ENCODE assay signal across 28 cellular contexts in genomic region chr2:45448217-45448616, GRCh38.
"Had no signal": no experiment of that assay in that cellular context is flagged by ENCODE, and none has a peak within 500 bp of the region (broad histone marks: within the 10 kb centered on the region; RNA-seq: fewer than 3 reads in every experiment).

No MANE protein-coding gene starts in this region.

- H3K9ac ChIP-seq: neural progenitor cell, parathyroid adenoma had no signal

- DNase-seq: natural killer cell; occipital lobe; ovary; posterior cingulate gyrus; psoas muscle; right cardiac atrium; spleen; stimulated activated CD4-positive, alpha-beta T cell treated with anti-CD3 and anti-CD28 coated beads, Interleukin-12 subunit alpha, Interleukin-12 subunit beta, amount 100 ng/mL, for 4 hours; stimulated activated CD4-positive, alpha-beta T cell treated with anti-CD3 and anti-CD28 coated beads, Interleukin-1b, Interleukin-23, amount 100 ng/mL, for 48 hours; stimulated activated CD4-positive, alpha-beta T cell treated with anti-CD3 and anti-CD28 coated beads, Interleukin-4, amount 100 ng/mL, for 1 hour; stimulated activated CD4-positive, alpha-beta T cell treated with anti-CD3 and anti-CD28 coated beads, Interleukin-4, amount 100 ng/mL, for 4 hours; stimulated activated CD8-positive, alpha-beta memory T cell treated with anti-CD3 and anti-CD28 coated beads, Interleukin-4, amount 100 ng/mL, for 48 hours; stimulated activated naive CD4-positive, alpha-beta T cell; stimulated activated naive CD8-positive, alpha-beta T cell treated with anti-CD3 and anti-CD28 coated beads, Interleukin-15, amount 100 ng/mL, for 72 hours; stimulated activated naive CD8-positive, alpha-beta T cell treated with anti-CD3 and anti-CD28 coated beads, Interleukin-15, Interleukin-2, amounts not matched to agents 100 U/mL and 50 U/mL, for 24 hours; substantia nigra; testis; tibial artery; transverse colon; upper lobe of right lung; uterus had no signal

- H2AFZ ChIP-seq: neural progenitor cell, parathyroid adenoma had no signal

- H3K27ac ChIP-seq: neural progenitor cell, ovary, parathyroid adenoma, psoas muscle, skin epidermis, spleen, suprapubic skin, testis, tibial artery, transverse colon, upper lobe of right lung, uterus had no signal

- H3K4me2 ChIP-seq: neural progenitor cell, smooth muscle cell had no signal

- H3K36me3 ChIP-seq: neural progenitor cell, ovary, suprapubic skin, tibial artery, transverse colon, uterus had no signal

- H3K4me3 ChIP-seq: neural progenitor cell, ovary, psoas muscle, skin epidermis, smooth muscle cell, spleen, suprapubic skin, testis, tibial artery, transverse colon, upper lobe of right lung, uterus had no signal

- H3K27me3 ChIP-seq: neural progenitor cell, ovary, spleen, suprapubic skin, testis, tibial artery, transverse colon, upper lobe of right lung, uterus had no signal

- H3K79me2 ChIP-seq: parathyroid adenoma had no signal

- ATAC-seq: natural killer cell; psoas muscle; right cardiac atrium; sciatic nerve; stimulated activated memory B cell treated with anti-CD40 and anti-IgM and Interleukin-4, amounts not matched to agents 10 μg/mL and 1 μg/mL and 100 μg/mL, for 72 hours; stimulated activated naive CD8-positive, alpha-beta T cell treated with anti-CD3 and anti-CD28 coated beads, Interleukin-15, amount 100 ng/mL, for 72 hours; stimulated activated naive CD8-positive, alpha-beta T cell treated with anti-CD3 and anti-CD28 coated beads, Interleukin-15, Interleukin-2, amounts not matched to agents 100 U/mL and 50 U/mL, for 24 hours; upper lobe of right lung had no signal

- H3K9me3 ChIP-seq: ovary, psoas muscle, spleen, suprapubic skin, testis, tibial artery, transverse colon, upper lobe of right lung, uterus had no signal

- H3K4me1 ChIP-seq: parathyroid adenoma, psoas muscle, spleen, suprapubic skin, testis, upper lobe of right lung had no signal
